Comparison of ENCODE assay signal across 16 cellular contexts in the genomic region with DNA sequence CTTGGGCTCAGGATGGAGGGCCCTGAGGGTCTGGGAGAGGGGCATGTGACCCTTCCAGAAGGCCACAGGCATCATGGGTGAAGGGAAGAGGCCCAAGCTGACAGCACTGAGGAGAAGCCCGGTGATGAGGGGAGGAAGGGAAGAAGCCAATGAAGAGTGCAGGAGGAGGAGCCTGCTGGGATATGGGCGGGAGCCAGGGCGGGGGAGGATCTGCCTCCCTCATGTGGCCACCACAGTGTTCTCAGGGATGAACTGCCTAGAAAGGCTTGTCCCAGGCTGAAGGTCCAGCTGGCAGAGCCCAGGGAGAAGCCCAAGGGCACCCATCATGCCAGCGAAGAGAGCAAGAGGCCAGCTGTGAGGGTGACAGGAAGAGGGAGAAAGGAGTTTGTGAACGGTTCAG. TPM values are rescaled to one million over a fixed set of nuclear protein-coding genes. Genes with fewer than 3 reads are reported as not detected.
DNase-seq lines count a peak whose midpoint lies in the region; ATAC-seq, FAIRE-seq and TF ChIP-seq lines count a peak whose summit lies in the region.
"Had no signal": no experiment of that assay in that cellular context is flagged by ENCODE, and none has a peak within 500 bp of the region (broad histone marks: within the 10 kb centered on the region; RNA-seq: fewer than 3 reads in every experiment).

No MANE protein-coding gene starts in this region.

- CTCF ChIA-PET in CD8-positive, alpha-beta T cell (lab: Charles Lee), result no interaction called here
- CTCF ChIA-PET in CD4-positive, alpha-beta T cell (lab: Charles Lee), result no interaction called here

- H3K9me3 ChIP-seq in astrocyte (ENCODE audit: insufficient read depth, low read depth, low read length) (no peaks in the 10 kb centered on the region), sigmoid colon (no peaks in the 10 kb centered on the region)
- H3K9me3 ChIP-seq in CD8-positive, alpha-beta T cell (ENCODE audit: low read length), result no peaks in the 10 kb centered on the region
- H3K9me3 ChIP-seq in CD4-positive, alpha-beta T cell (ENCODE audit: control insufficient read depth, low read length), result no peaks in the 10 kb centered on the region
- H3K9me3 ChIP-seq: suprapubic skin had no signal

- no peak overlapping the region for H3K4me3 ChIP-seq in NB4 (ENCODE audit: low read depth, low read length)
- no peak overlapping the region for H3K4me3 ChIP-seq in astrocyte (ENCODE audit: insufficient read depth, low read depth, low read length)
- no peak overlapping the region for H3K4me3 ChIP-seq in sigmoid colon
- H3K4me3 ChIP-seq in CD8-positive, alpha-beta T cell (ENCODE audit: low read depth, low read length), result no peak overlapping the region
- H3K4me3 ChIP-seq: PC-9, suprapubic skin had no signal

- FAIRE-seq in astrocyte (lab: Jason Lieb, UNC), result no peak

- peaks cover 11% of the 10 kb centered on the region for H3K4me1 Mint-ChIP-seq in astrocyte (ENCODE audit: low read depth, unreplicated experiment)
- H3K4me1 Mint-ChIP-seq in CD8-positive, alpha-beta T cell (ENCODE audit: low read depth), result peaks cover 14% of the 10 kb centered on the region
- peaks cover 16% of the 10 kb centered on the region for H3K4me1 Mint-ChIP-seq in CD4-positive, alpha-beta T cell (ENCODE audit: low read depth)

- no peaks in the 10 kb centered on the region for H3K27me3 ChIP-seq in astrocyte (ENCODE audit: insufficient read depth, low read length)
- no peaks in the 10 kb centered on the region for H3K27me3 ChIP-seq in sigmoid colon
- no peaks in the 10 kb centered on the region for H3K27me3 ChIP-seq in CD8-positive, alpha-beta T cell (ENCODE audit: insufficient read depth, low read length)
- no peaks in the 10 kb centered on the region for H3K27me3 ChIP-seq in CD4-positive, alpha-beta T cell (ENCODE audit: control insufficient read depth, insufficient read depth, low read length)
- H3K27me3 ChIP-seq: suprapubic skin had no signal

- no peak for TF ChIP-seq POLR2A in NB4 (IDR thresholded peaks at IDR 0.05; ENCODE audit: extremely low read depth, insufficient read length)
- TF ChIP-seq POLR2A in sigmoid colon (IDR thresholded peaks at IDR 0.05), result no peak

- no peaks in the 10 kb centered on the region for H3K4me1 ChIP-seq in astrocyte (ENCODE audit: insufficient read depth, low read length)
- H3K4me1 ChIP-seq in sigmoid colon, result no peaks in the 10 kb centered on the region
- peaks cover 7% of the 10 kb centered on the region for H3K4me1 ChIP-seq in CD8-positive, alpha-beta T cell (ENCODE audit: insufficient read depth, low read length)

- no peak for TF ChIP-seq EP300 in sigmoid colon (IDR thresholded peaks at IDR 0.05)

- H3K27me3 Mint-ChIP-seq in astrocyte (ENCODE audit: low read depth, unreplicated experiment), result peaks cover 20% of the 10 kb centered on the region
- H3K27me3 Mint-ChIP-seq in CD8-positive, alpha-beta T cell (ENCODE audit: low read depth), result peaks cover 3% of the 10 kb centered on the region
- H3K27me3 Mint-ChIP-seq in CD4-positive, alpha-beta T cell, result no peaks in the 10 kb centered on the region
- H3K27me3 Mint-ChIP-seq: activated CD4-positive, alpha-beta T cell treated with anti-CD3 and anti-CD28 coated beads, Interleukin-2, amount 10 ng/mL, durations not matched to agents 24 days and 14 days had no signal

- H3K4me2 ChIP-seq in astrocyte (ENCODE audit: low read length), result no peak overlapping the region
- H3K4me2 ChIP-seq: PC-9 had no signal

- peak overlapping the region; percentile 41 for H3K27ac Mint-ChIP-seq in astrocyte (ENCODE audit: unreplicated experiment)
- no peak overlapping the region for H3K27ac Mint-ChIP-seq in CD8-positive, alpha-beta T cell
- H3K27ac Mint-ChIP-seq in CD4-positive, alpha-beta T cell, result no peak overlapping the region
- H3K27ac Mint-ChIP-seq: mesothelial cell of epicardium had no signal

- H3K79me2 ChIP-seq in astrocyte (ENCODE audit: insufficient read depth, low read length), result no peaks in the 10 kb centered on the region

- no peak overlapping the region for H3K9ac ChIP-seq in astrocyte (ENCODE audit: low read length)

- POLR2A ChIA-PET in CD8-positive, alpha-beta T cell (lab: Charles Lee), result no interaction called here
- POLR2A ChIA-PET in CD4-positive, alpha-beta T cell (lab: Charles Lee), result no interaction called here

- TF ChIP-seq CTCF in NB4 (IDR thresholded peaks at IDR 0.05; ENCODE audit: low read depth, low read length), result peak; percentile 8
- no peak for TF ChIP-seq CTCF in astrocyte (IDR thresholded peaks at IDR 0.05; ENCODE audit: insufficient read depth, low read depth, low read length)
- TF ChIP-seq CTCF in sigmoid colon (IDR thresholded peaks at IDR 0.05), result no peak
- no peak for TF ChIP-seq CTCF in CD8-positive, alpha-beta T cell (IDR thresholded peaks at IDR 0.05)
- TF ChIP-seq CTCF in CD4-positive, alpha-beta T cell (IDR thresholded peaks at IDR 0.05), result no peak

- ATAC-seq in CD8-positive, alpha-beta T cell, result no peak
- ATAC-seq in GM19452 (IDR thresholded peaks at IDR 0.05; ENCODE audit: unreplicated experiment), result no peak
- no peak for ATAC-seq in CD4-positive, alpha-beta T cell (ENCODE audit: poor library complexity)
- ATAC-seq: activated T-cell treated with anti-CD3 and anti-CD28 coated beads, Interleukin-2, amount 50 U/mL, for 4 hours had no signal

- H3K27ac ChIP-seq in astrocyte (ENCODE audit: low read depth, low read length) (no peak overlapping the region), sigmoid colon (no peak overlapping the region)
- no peak overlapping the region for H3K27ac ChIP-seq in CD8-positive, alpha-beta T cell (ENCODE audit: low read depth, low read length)
- no peak overlapping the region for H3K27ac ChIP-seq in CD4-positive, alpha-beta T cell (ENCODE audit: low read depth, low read length)
- H3K27ac ChIP-seq: PC-9, suprapubic skin had no signal

- intact Hi-C loops in sigmoid colon (cut with DNase I), result no loop called here
- intact Hi-C loops in CD8-positive, alpha-beta T cell (cut with DNase I, micrococcal nuclease), result no loop called here
- intact Hi-C loops in CD4-positive, alpha-beta T cell (cut with DNase I, micrococcal nuclease), result no loop called here

- no peak overlapping the region for H3K4me3 Mint-ChIP-seq in astrocyte (ENCODE audit: unreplicated experiment)
- no peak overlapping the region for H3K4me3 Mint-ChIP-seq in CD8-positive, alpha-beta T cell
- H3K4me3 Mint-ChIP-seq in CD4-positive, alpha-beta T cell, result no peak overlapping the region
- H3K4me3 Mint-ChIP-seq: activated CD4-positive, alpha-beta T cell treated with anti-CD3 and anti-CD28 coated beads, Interleukin-2, amount 10 ng/mL, durations not matched to agents 24 days and 14 days; activated T-cell treated with anti-CD3 and anti-CD28 coated beads, Interleukin-2, amount 50 U/mL, for 4 hours; mesothelial cell of epicardium had no signal

- peaks cover 4% of the 10 kb centered on the region for H3K36me3 Mint-ChIP-seq in astrocyte (ENCODE audit: low read depth, unreplicated experiment)
- no peaks in the 10 kb centered on the region for H3K36me3 Mint-ChIP-seq in CD8-positive, alpha-beta T cell
- H3K36me3 Mint-ChIP-seq in CD4-positive, alpha-beta T cell (ENCODE audit: low read depth), result no peaks in the 10 kb centered on the region
- H3K36me3 Mint-ChIP-seq: mesothelial cell of epicardium had no signal

- no peaks in the 10 kb centered on the region for H4K20me1 ChIP-seq in astrocyte (ENCODE audit: insufficient read depth, low read length)

- peaks cover 10% of the 10 kb centered on the region for H3K9me3 Mint-ChIP-seq in astrocyte (ENCODE audit: unreplicated experiment)
- no peaks in the 10 kb centered on the region for H3K9me3 Mint-ChIP-seq in CD8-positive, alpha-beta T cell
- no peaks in the 10 kb centered on the region for H3K9me3 Mint-ChIP-seq in CD4-positive, alpha-beta T cell
- H3K9me3 Mint-ChIP-seq: activated T-cell treated with anti-CD3 and anti-CD28 coated beads, Interleukin-2, amount 50 U/mL, for 4 hours had no signal

- no peak overlapping the region for H2AFZ ChIP-seq in astrocyte (ENCODE audit: low read depth, low read length)
- H2AFZ ChIP-seq: PC-9 had no signal

- WGBS in sigmoid colon, 2 donors, result 74 to 87% methylated on average over 5 of the region's 5 CpGs

- DNase-seq in SIG-M5 treated with dmso at 0.1 percent for 504 hours (lab: John Stamatoyannopoulos, UW; ENCODE audit: unreplicated experiment) (peak; percentile 19), SIG-M5 (lab: John Stamatoyannopoulos, UW) (no peak), NB4 (ENCODE audit: low read depth) (peak; percentile 58), astrocyte (ENCODE audit: low read depth) (no peak), sigmoid colon (peak; percentile 42)
- no peak for DNase-seq in CD8-positive, alpha-beta T cell
- no peak for DNase-seq in CD4-positive, alpha-beta T cell
- DNase-seq: activated CD4-positive, alpha-beta T cell treated with anti-CD3 and anti-CD28 coated beads, Interleukin-2, amount 10 ng/mL, durations not matched to agents 24 days and 14 days; activated T-cell treated with anti-CD3 and anti-CD28 coated beads, Interleukin-2, amount 50 U/mL, for 4 hours; amygdala; PC-9; right cardiac atrium; stimulated activated CD4-positive, alpha-beta T cell treated with anti-CD3 and anti-CD28 coated beads, Interleukin-2, amount 100 ng/mL, for 24 hours had no signal

- no peaks in the 10 kb centered on the region for H3K36me3 ChIP-seq in astrocyte (ENCODE audit: insufficient read depth, low read length)
- H3K36me3 ChIP-seq in sigmoid colon, result no peaks in the 10 kb centered on the region
- no peaks in the 10 kb centered on the region for H3K36me3 ChIP-seq in CD8-positive, alpha-beta T cell (ENCODE audit: insufficient read depth, low read length)
- H3K36me3 ChIP-seq: suprapubic skin had no signal

RNA-seq across cellular contexts. Expression of a gene that starts 24.6 kb away (rescaled TPM):
- total RNA-seq in astrocyte (0.98 and 1.9 TPM in 2 replicates), sigmoid colon (10 to 100 TPM in 1 of 4 donors, 1 to 10 TPM in 3; 2.1 to 18.3 (median 5.7) TPM)
- 1 to 10 TPM; 1.2 to 1.8 (median 1.4) TPM for polyA plus RNA-seq in sigmoid colon
- under 1 TPM; 0.83 to 0.90 TPM for total RNA-seq in CD8-positive, alpha-beta T cell
- total RNA-seq in CD4-positive, alpha-beta T cell, result 1 to 10 TPM; 1.3 to 1.6 TPM

Comparison
In these comparisons a context has a peak if more than half of its experiments do, and no peak if none do; other contexts are left out.
1. DNase-seq: peak in SIG-M5 treated with dmso at 0.1 percent for 504 hours (single experiment), NB4 (single experiment) and sigmoid colon (single experiment); none in SIG-M5 (single experiment), astrocyte (single experiment), CD8-positive, alpha-beta T cell (0 of 7) and CD4-positive, alpha-beta T cell (0 of 10).